14 cellular contexts compared by ENCODE assay signal in the genomic region with DNA sequence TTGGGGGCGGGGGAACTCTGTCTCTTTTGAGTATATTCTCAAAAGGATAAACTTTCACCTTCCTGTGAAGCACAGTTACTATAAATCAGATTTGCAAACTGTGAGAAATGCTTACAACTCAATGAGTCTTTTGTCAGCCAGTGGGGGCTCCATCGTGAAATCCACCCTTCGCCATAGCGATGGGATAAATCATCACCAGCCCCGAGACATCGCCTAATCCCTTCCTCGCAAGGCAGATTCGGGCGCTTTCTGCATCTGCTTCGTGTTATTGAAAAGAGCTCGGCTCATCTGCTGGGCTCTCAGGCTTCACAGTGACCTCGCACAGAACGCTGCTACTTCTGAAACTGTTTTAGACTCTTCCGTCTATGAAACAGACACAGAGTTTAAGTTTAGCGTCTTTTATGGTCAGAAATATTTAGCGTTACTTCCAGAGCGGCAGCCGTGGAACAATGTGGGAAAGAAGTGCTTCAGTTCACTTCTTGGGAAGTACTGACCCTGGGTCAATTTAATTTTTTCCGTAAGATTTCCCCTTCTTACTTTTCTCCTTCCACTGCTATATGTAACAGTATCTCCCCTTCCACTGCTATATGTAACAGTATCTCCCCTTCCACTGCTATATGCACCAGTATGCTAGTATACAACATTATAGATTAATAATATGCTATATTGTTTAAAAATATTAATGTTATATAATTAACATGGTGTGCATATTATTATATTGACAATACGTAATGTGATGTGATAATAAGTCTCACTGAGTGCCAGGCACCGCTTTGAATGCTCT.
DNase-seq lines count a peak whose midpoint lies in the region; ATAC-seq and TF ChIP-seq lines count a peak whose summit lies in the region.
"Had no signal": no experiment of that assay in that cellular context is flagged by ENCODE, and none has a peak within 500 bp of the region (broad histone marks: within the 10 kb centered on the region; RNA-seq: fewer than 3 reads in every experiment).

No MANE protein-coding gene starts in this region.

- H2AFZ ChIP-seq in GM23248, result peak overlapping the region; percentile 82
- peak overlapping the region; percentile 49 for H2AFZ ChIP-seq in smooth muscle cell (ENCODE audit: low read depth)

- H3K9me3 ChIP-seq in GM23248 (ENCODE audit: low read depth), result no peaks in the 10 kb centered on the region
- H3K9me3 ChIP-seq in smooth muscle cell (replicated peaks; ENCODE audit: low read depth), result no peaks in the 10 kb centered on the region

- H3K27me3 ChIP-seq in GM23248 (replicated peaks; ENCODE audit: insufficient read depth) (no peaks in the 10 kb centered on the region), smooth muscle cell (ENCODE audit: low read depth) (no peaks in the 10 kb centered on the region)

- no peaks in the 10 kb centered on the region for H3K27me3 Mint-ChIP-seq in WTC11 (ENCODE audit: low read depth)
- peaks cover 3% of the 10 kb centered on the region for H3K27me3 Mint-ChIP-seq in glutamatergic neuron (ENCODE audit: unreplicated experiment)

- H3K79me2 ChIP-seq in GM23248 (ENCODE audit: insufficient read depth) (no peaks in the 10 kb centered on the region), smooth muscle cell (ENCODE audit: low read depth) (no peaks in the 10 kb centered on the region)

- H3F3A ChIP-seq in GM23248 (ENCODE audit: insufficient read depth) (no peaks in the 10 kb centered on the region), smooth muscle cell (ENCODE audit: low read depth) (peaks cover 14% of the 10 kb centered on the region)

- H3K4me1 ChIP-seq in GM23248 (ENCODE audit: insufficient read depth) (0 out of 2 replicates have a peak, but pooled peaks cover 6% of the 10 kb centered on the region), smooth muscle cell (ENCODE audit: low read depth) (peaks cover 6% of the 10 kb centered on the region)

- H4K20me1 ChIP-seq in GM23248 (ENCODE audit: insufficient read depth) (no peaks in the 10 kb centered on the region), smooth muscle cell (ENCODE audit: low read depth) (no peaks in the 10 kb centered on the region)

- H3K9me2 ChIP-seq in GM23248 (ENCODE audit: insufficient read depth), result no peaks in the 10 kb centered on the region

- DNase-seq in GM23248 (peak; percentile 91), WTC11 (ENCODE audit: low spot score) (no peak), foreskin melanocyte (peak; percentile 78), smooth muscle cell (lab: John Stamatoyannopoulos, UW; ENCODE audit: unreplicated experiment) (peak; percentile 29), GM20000 (ENCODE audit: low spot score) (no peak), NCI-H187 (lab: John Stamatoyannopoulos, UW) (no peak), glutamatergic neuron (no peak), OCI-M1 (lab: John Stamatoyannopoulos, UW) (no peak)
- DNase-seq: activated T-cell treated with anti-CD3 and anti-CD28 coated beads, Interleukin-2, amount 50 U/mL, for 48 hours; midbrain; NCI-H526; substantia nigra; T-helper 9 cell had no signal

- CTCF ChIA-PET in WTC11 (lab: Charles Lee), result interaction anchor here (0.6 to 1.5 kb wide), 5 partner anchors 8 to 1498 kb away, joined by 3 to 4 read pairs (median 3); no protein-coding TSS in a partner anchor

- TF ChIP-seq CTCF in WTC11 (IDR thresholded peaks at IDR 0.05), result no peak
- TF ChIP-seq CTCF in smooth muscle cell (IDR thresholded peaks at IDR 0.05; ENCODE audit: borderline replicate concordance, insufficient read depth, poor library complexity, severe bottlenecking), result no peak
- no peak for TF ChIP-seq CTCF in GM20000 (IDR thresholded peaks at IDR 0.05; ENCODE audit: extremely low read depth, missing control alignments)
- TF ChIP-seq CTCF in glutamatergic neuron (IDR thresholded peaks at IDR 0.05; ENCODE audit: partially characterized antibody, unreplicated experiment), result no peak

- H3K27ac ChIP-seq in GM23248 (peak overlapping the region; percentile 65), smooth muscle cell (ENCODE audit: low read depth) (peak overlapping the region; percentile 96)

- in situ Hi-C loops in GM23248 (cut with MboI), result no loop called here

- ATAC-seq in WTC11, result peak; percentile 34; the same call in 1 of the 2 replicates

- no peak overlapping the region for H3K27ac Mint-ChIP-seq in WTC11
- H3K27ac Mint-ChIP-seq in glutamatergic neuron (ENCODE audit: unreplicated experiment), result no peak overlapping the region
- H3K27ac Mint-ChIP-seq: IgD-negative memory B cell had no signal

- H3K4me1 Mint-ChIP-seq in WTC11, result peaks cover 16% of the 10 kb centered on the region
- H3K4me1 Mint-ChIP-seq in glutamatergic neuron (ENCODE audit: low read depth, unreplicated experiment), result no peaks in the 10 kb centered on the region
- H3K4me1 Mint-ChIP-seq: IgD-negative memory B cell had no signal

- H3K4me3 Mint-ChIP-seq in WTC11, result no peak overlapping the region
- no peak overlapping the region for H3K4me3 Mint-ChIP-seq in glutamatergic neuron (ENCODE audit: unreplicated experiment)
- H3K4me3 Mint-ChIP-seq: IgD-negative memory B cell had no signal

- H3K4me2 ChIP-seq in GM23248 (ENCODE audit: unreplicated experiment) (peak overlapping the region; percentile 86), smooth muscle cell (peak overlapping the region; percentile 85)

- no peaks in the 10 kb centered on the region for H3K36me3 Mint-ChIP-seq in WTC11
- H3K36me3 Mint-ChIP-seq in glutamatergic neuron (ENCODE audit: unreplicated experiment), result no peaks in the 10 kb centered on the region

- H3K9ac ChIP-seq in GM23248, result peak overlapping the region; percentile 69
- H3K9ac ChIP-seq in smooth muscle cell (ENCODE audit: low read depth), result peak overlapping the region; percentile 65

- H3K36me3 ChIP-seq in GM23248 (ENCODE audit: low read depth) (no peaks in the 10 kb centered on the region), smooth muscle cell (ENCODE audit: low read depth) (no peaks in the 10 kb centered on the region)

- H3K4me3 ChIP-seq in GM23248 (peak overlapping the region; percentile 68), smooth muscle cell (peak overlapping the region; percentile 25)

- H3K9me3 Mint-ChIP-seq in WTC11, result peaks cover 11% of the 10 kb centered on the region
- H3K9me3 Mint-ChIP-seq in glutamatergic neuron (ENCODE audit: unreplicated experiment), result no peaks in the 10 kb centered on the region

- POLR2A ChIA-PET in WTC11 (lab: Charles Lee), result no interaction called here

- WGBS in GM23248 (ENCODE audit: low coverage in 1 of 2, low lambda C conversion rate in 2 of 2, missing lambda C conversion rate in 2 of 2), 2 experiments, result 10 to 11% methylated on average over 21 of the region's 21 CpGs
- WGBS in smooth muscle cell (ENCODE audit: low lambda C conversion rate), result 25% methylated on average over 21 of the region's 21 CpGs

TF ChIP-seq in WTC11, 78 proteins besides CTCF, POLR2A, EP300 and RAD21:
- TF ChIP-seq, protein P1, sequence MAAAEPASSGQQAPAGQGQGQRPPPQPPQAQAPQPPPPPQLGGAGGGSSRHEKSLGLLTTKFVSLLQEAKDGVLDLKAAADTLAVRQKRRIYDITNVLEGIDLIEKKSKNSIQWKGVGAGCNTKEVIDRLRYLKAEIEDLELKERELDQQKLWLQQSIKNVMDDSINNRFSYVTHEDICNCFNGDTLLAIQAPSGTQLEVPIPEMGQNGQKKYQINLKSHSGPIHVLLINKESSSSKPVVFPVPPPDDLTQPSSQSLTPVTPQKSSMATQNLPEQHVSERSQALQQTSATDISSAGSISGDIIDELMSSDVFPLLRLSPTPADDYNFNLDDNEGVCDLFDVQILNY (CRISPR knock-in tag; IDR thresholded peaks at IDR 0.05), result no peak
- TF ChIP-seq, protein P2, sequence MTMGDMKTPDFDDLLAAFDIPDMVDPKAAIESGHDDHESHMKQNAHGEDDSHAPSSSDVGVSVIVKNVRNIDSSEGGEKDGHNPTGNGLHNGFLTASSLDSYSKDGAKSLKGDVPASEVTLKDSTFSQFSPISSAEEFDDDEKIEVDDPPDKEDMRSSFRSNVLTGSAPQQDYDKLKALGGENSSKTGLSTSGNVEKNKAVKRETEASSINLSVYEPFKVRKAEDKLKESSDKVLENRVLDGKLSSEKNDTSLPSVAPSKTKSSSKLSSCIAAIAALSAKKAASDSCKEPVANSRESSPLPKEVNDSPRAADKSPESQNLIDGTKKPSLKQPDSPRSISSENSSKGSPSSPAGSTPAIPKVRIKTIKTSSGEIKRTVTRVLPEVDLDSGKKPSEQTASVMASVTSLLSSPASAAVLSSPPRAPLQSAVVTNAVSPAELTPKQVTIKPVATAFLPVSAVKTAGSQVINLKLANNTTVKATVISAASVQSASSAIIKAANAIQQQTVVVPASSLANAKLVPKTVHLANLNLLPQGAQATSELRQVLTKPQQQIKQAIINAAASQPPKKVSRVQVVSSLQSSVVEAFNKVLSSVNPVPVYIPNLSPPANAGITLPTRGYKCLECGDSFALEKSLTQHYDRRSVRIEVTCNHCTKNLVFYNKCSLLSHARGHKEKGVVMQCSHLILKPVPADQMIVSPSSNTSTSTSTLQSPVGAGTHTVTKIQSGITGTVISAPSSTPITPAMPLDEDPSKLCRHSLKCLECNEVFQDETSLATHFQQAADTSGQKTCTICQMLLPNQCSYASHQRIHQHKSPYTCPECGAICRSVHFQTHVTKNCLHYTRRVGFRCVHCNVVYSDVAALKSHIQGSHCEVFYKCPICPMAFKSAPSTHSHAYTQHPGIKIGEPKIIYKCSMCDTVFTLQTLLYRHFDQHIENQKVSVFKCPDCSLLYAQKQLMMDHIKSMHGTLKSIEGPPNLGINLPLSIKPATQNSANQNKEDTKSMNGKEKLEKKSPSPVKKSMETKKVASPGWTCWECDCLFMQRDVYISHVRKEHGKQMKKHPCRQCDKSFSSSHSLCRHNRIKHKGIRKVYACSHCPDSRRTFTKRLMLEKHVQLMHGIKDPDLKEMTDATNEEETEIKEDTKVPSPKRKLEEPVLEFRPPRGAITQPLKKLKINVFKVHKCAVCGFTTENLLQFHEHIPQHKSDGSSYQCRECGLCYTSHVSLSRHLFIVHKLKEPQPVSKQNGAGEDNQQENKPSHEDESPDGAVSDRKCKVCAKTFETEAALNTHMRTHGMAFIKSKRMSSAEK (CRISPR knock-in tag; IDR thresholded peaks at IDR 0.05; ENCODE audit: borderline replicate concordance), result no peak

Comparison
In these comparisons a context has a peak if more than half of its experiments do, and no peak if none do; other contexts are left out.
1. DNase-seq: peak in GM23248 (single experiment), foreskin melanocyte (single experiment) and smooth muscle cell (single experiment); none in WTC11 (single experiment), GM20000 (single experiment), NCI-H187 (0 of 2), glutamatergic neuron (single experiment) and OCI-M1 (single experiment).